Comparison of ENCODE assay signal across 16 cellular contexts in the genomic region with DNA sequence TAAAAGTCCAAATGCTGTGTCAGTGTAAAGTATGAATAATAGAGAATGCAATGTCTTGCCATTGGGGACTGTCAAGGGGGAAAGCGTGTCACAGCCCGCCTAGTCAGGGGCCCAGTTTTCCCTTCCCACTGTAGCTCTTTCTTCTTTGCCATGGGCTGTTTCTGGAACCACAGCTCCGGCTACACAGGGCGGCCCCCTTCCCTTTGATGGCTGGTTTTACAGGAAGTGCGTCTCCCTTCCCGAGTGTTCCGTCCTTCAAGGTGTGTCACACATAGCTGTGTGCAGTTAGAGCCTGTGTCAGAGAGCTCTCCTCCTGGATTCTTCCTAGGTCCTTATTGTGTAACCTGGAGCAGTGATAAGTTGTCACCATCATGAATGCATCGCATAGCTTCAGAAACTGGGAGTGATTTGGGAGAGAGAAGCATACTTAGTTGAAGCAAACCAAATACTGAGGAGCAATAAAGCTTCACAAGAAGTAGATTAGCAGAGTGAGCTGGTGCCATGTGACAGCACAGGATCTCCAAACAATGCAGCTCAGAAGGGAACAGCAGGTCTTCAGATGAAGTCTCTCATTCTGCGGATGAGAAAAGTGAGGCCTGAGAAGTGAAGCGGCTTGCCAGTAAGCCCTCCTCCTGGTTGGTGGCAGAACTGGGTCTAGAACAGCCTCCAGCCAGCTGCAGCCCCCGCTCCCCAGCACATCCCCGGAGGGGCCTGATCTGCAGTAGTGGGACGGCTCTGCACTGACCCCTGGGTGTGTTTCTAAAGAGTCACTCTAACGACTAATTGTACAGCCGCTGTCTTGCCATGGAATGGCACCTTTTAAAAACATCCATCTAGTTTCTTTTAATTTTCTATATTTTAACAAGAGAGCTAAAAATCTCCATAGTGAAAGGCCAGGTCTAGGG.
DNase-seq lines count a peak whose midpoint lies in the region; ATAC-seq and TF ChIP-seq lines count a peak whose summit lies in the region.
"Had no signal": no experiment of that assay in that cellular context is flagged by ENCODE, and none has a peak within 500 bp of the region (broad histone marks: within the 10 kb centered on the region; RNA-seq: fewer than 3 reads in every experiment).

No MANE protein-coding gene starts in this region.

- DNase-seq in mammary epithelial cell (peak; percentile 91), MCF 10A (ENCODE audit: unreplicated experiment) (no peak), epithelial cell of prostate (ENCODE audit: low read depth, low spot score) (peak; percentile 57), osteocyte (ENCODE audit: extremely low spot score, unreplicated experiment) (no peak), BE2C (no peak), cerebellar cortex (ENCODE audit: low spot score) (no peak), heart right ventricle (no peak), GM19240 (ENCODE audit: insufficient read length, low spot score) (no peak)
- DNase-seq: activated gamma-delta T cell, GDM1, left ventricle myocardium inferior, NCI-H2081 treated with DMSO at 0.1 percent for 48 hours, retina had no signal

- H3K27ac ChIP-seq in mammary epithelial cell (ENCODE audit: insufficient read depth, low read depth, low read length) (peak overlapping the region; percentile 75), epithelial cell of prostate (peak overlapping the region; percentile 61), heart right ventricle (no peak overlapping the region)
- H3K27ac ChIP-seq: ascending aorta, left ventricle myocardium inferior, suprapubic skin, VCaP had no signal

- no peaks in the 10 kb centered on the region for H4K20me1 ChIP-seq in mammary epithelial cell (ENCODE audit: insufficient read depth, low read length)

- H2AFZ ChIP-seq in mammary epithelial cell (ENCODE audit: low read depth, low read length): peak overlapping the region; percentile 8

- no peak for ATAC-seq in heart right ventricle

- no peak overlapping the region for H3K4me3 ChIP-seq in mammary epithelial cell (replicated peaks in 1 of 3; ENCODE audit: insufficient read depth in 1 of 3, low read depth in 2 of 3, low read length in 3 of 3)
- H3K4me3 ChIP-seq in BE2C (ENCODE audit: low read depth, low read length): no peak overlapping the region
- H3K4me3 ChIP-seq in heart right ventricle: no peak overlapping the region
- H3K4me3 ChIP-seq: ascending aorta, left ventricle myocardium inferior, suprapubic skin had no signal

- TF ChIP-seq CTCF in mammary epithelial cell (conservative IDR thresholded peaks at IDR 0.05 in 1 of 2, IDR thresholded peaks at IDR 0.05 in 1 of 2; ENCODE audit: extremely low read depth in 1 of 2, insufficient read depth in 1 of 2, low read depth in 1 of 2, low read length in 2 of 2): no peak
- no peak for TF ChIP-seq CTCF in MCF 10A (IDR thresholded peaks at IDR 0.05; ENCODE audit: unreplicated experiment)
- no peak for TF ChIP-seq CTCF in osteocyte (IDR thresholded peaks at IDR 0.05)
- no peak for TF ChIP-seq CTCF in BE2C (IDR thresholded peaks at IDR 0.05; ENCODE audit: low read depth, low read length)
- no peak for TF ChIP-seq CTCF in heart right ventricle (IDR thresholded peaks at IDR 0.05)

- CTCF ChIA-PET in mammary epithelial cell (lab: Charles Lee; ENCODE audit: low non-redundant PET): no interaction called here
- CTCF ChIA-PET in MCF 10A (lab: Yijun Ruan, JAX): interaction anchor here (0.5 to 0.9 kb wide), 2 partner anchors 50 to 95 kb away, joined by 3 read pairs; no protein-coding TSS in a partner anchor

- POLR2A ChIA-PET in MCF 10A (lab: Yijun Ruan, JAX): interaction anchor here (2.1 kb wide), 1 partner anchor 13 kb away, joined by 6 read pairs; no protein-coding TSS in a partner anchor

- H3K4me1 Mint-ChIP-seq in MCF 10A (ENCODE audit: insufficient read depth, unreplicated experiment): no peaks in the 10 kb centered on the region
- H3K4me1 Mint-ChIP-seq in osteocyte (ENCODE audit: unreplicated experiment): peaks cover 39% of the 10 kb centered on the region

- H3K27ac Mint-ChIP-seq in MCF 10A (ENCODE audit: low read depth, unreplicated experiment): no peak overlapping the region
- H3K27ac Mint-ChIP-seq in osteocyte (ENCODE audit: unreplicated experiment): peak overlapping the region; percentile 63

- no peaks in the 10 kb centered on the region for H3K9me3 ChIP-seq in mammary epithelial cell (replicated peaks; ENCODE audit: insufficient read depth, low read length)
- H3K9me3 ChIP-seq in BE2C: no peaks in the 10 kb centered on the region
- no peaks in the 10 kb centered on the region for H3K9me3 ChIP-seq in heart right ventricle
- H3K9me3 ChIP-seq: ascending aorta, left ventricle myocardium inferior, suprapubic skin had no signal

- H3K9ac ChIP-seq in mammary epithelial cell (ENCODE audit: insufficient read depth, low read length): peak overlapping the region; percentile 61

- H3K36me3 Mint-ChIP-seq in MCF 10A (ENCODE audit: insufficient read depth, unreplicated experiment): peaks cover 31% of the 10 kb centered on the region
- H3K36me3 Mint-ChIP-seq in osteocyte (ENCODE audit: unreplicated experiment): peaks cover 43% of the 10 kb centered on the region

- dilution Hi-C loops in mammary epithelial cell (cut with HindIII; ENCODE audit: low sequenced_read_pairs): no loop called here

- H3K27me3 ChIP-seq in mammary epithelial cell (ENCODE audit: insufficient read depth, low read length) (no peaks in the 10 kb centered on the region), BE2C (no peaks in the 10 kb centered on the region), heart right ventricle (no peaks in the 10 kb centered on the region)
- H3K27me3 ChIP-seq: ascending aorta, suprapubic skin had no signal

- no peaks in the 10 kb centered on the region for H3K27me3 Mint-ChIP-seq in MCF 10A (ENCODE audit: insufficient read depth, unreplicated experiment)
- no peaks in the 10 kb centered on the region for H3K27me3 Mint-ChIP-seq in osteocyte (ENCODE audit: unreplicated experiment)

- BruUV-seq in mammary epithelial cell (replicated peaks; lab: Mats Ljungman, UMichigan) (no TSS peak), MCF 10A (replicated peaks; lab: Mats Ljungman, UMichigan) (no TSS peak)

- H3K79me2 ChIP-seq in mammary epithelial cell (ENCODE audit: insufficient read depth, low read length): no peaks in the 10 kb centered on the region

- peak overlapping the region; percentile 39 for H3K4me2 ChIP-seq in mammary epithelial cell (ENCODE audit: insufficient read depth, low read depth, low read length)

- H3K4me3 Mint-ChIP-seq in MCF 10A (ENCODE audit: unreplicated experiment): no peak overlapping the region
- no peak overlapping the region for H3K4me3 Mint-ChIP-seq in osteocyte (ENCODE audit: unreplicated experiment)

- H3K9me3 Mint-ChIP-seq in MCF 10A (ENCODE audit: unreplicated experiment) (no peaks in the 10 kb centered on the region), osteocyte (ENCODE audit: unreplicated experiment) (no peaks in the 10 kb centered on the region)

- 58% methylated on average over 15 of the region's 15 CpGs for whole genome bisulfite sequencing in mammary epithelial cell (ENCODE audit: low coverage, missing lambda C conversion rate)
- WGBS in heart right ventricle, 2 donors: 88 to 89% methylated on average over 15 of the region's 15 CpGs

- H3K36me3 ChIP-seq in mammary epithelial cell (ENCODE audit: insufficient read depth, low read length) (peaks cover 3% of the 10 kb centered on the region), BE2C (no peaks in the 10 kb centered on the region; the same call in 1 of the 2 replicates), heart right ventricle (peaks cover 0 to 17% (median 0%) of the 10 kb centered on the region in 9 donors)
- H3K36me3 ChIP-seq: ascending aorta, suprapubic skin had no signal

- in situ Hi-C loops in mammary epithelial cell (cut with MboI; ENCODE audit: low sequenced_read_pairs in 2 of 2): no loop called here

- peaks cover 21% of the 10 kb centered on the region for H3K4me1 ChIP-seq in mammary epithelial cell (ENCODE audit: insufficient read depth, low read length)
- H3K4me1 ChIP-seq in BE2C: peaks cover 11% of the 10 kb centered on the region
- H3K4me1 ChIP-seq in heart right ventricle: no peaks in the 10 kb centered on the region
- H3K4me1 ChIP-seq: ascending aorta, left ventricle myocardium inferior, suprapubic skin had no signal

- intact Hi-C loops in mammary epithelial cell (cut with micrococcal nuclease) (loop anchor here (5.0 kb wide), 1 partner anchor 80 kb away; a partner anchor contains a TSS), MCF 10A (cut with micrococcal nuclease) (no loop called here), heart right ventricle (cut with DNase I) (no loop called here)

Comparison
In these comparisons a context has a peak if more than half of its experiments do, and no peak if none do; other contexts are left out.
1. DNase-seq: peak in mammary epithelial cell (single experiment) and epithelial cell of prostate (single experiment); none in MCF 10A (single experiment), osteocyte (single experiment), BE2C (single experiment), cerebellar cortex (single experiment), heart right ventricle (0 of 2) and GM19240 (single experiment).
2. H3K27ac ChIP-seq: peak in mammary epithelial cell (single experiment) and epithelial cell of prostate (single experiment); none in heart right ventricle (0 of 10).